11 cellular contexts compared by ENCODE assay signal in the genomic region with DNA sequence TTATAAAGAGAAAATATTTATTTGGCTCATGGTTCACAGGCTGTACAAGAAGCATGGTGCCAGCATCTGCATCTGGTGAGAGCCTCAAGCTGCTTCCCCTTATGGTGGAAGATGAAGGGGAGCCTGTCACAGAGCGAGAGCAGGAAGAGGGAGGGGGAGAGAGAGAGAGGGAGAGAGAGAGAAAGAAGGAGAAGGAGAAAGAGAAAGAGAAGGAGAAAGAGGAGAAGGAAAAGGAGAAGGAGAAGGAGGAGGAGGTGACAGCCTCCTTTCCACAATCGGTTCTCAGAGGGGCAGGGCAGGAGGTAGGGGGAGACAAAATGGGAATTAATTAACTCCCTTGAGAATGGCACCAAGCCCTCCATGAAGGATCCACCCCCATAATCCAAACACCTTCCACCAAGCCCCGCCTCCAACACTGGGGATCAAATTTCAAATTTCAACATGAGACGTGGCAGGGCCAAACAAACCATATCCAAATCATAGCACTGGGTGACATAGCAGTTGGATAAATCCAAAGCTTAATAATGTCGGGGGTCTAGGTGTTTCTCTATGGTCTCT.
"Had no signal": no experiment of that assay in that cellular context is flagged by ENCODE, and none has a peak within 500 bp of the region (broad histone marks: within the 10 kb centered on the region; RNA-seq: fewer than 3 reads in every experiment).

No MANE protein-coding gene starts in this region.

- H3K27ac ChIP-seq: lower lobe of right lung, tibial nerve, vagina had no signal

- ATAC-seq: activated CD4-positive, CD25-positive, alpha-beta regulatory T cell treated with anti-CD3 and anti-CD28 coated beads, Interleukin-2, amount 50 U/mL, for 24 hours; lower lobe of right lung; stimulated activated effector memory CD8-positive, alpha-beta T cell treated with anti-CD3 and anti-CD28 coated beads, Interleukin-12 subunit alpha, Interleukin-12 subunit beta, amount 100 ng/mL, for 72 hours had no signal

- H3K4me3 ChIP-seq: lower lobe of right lung, tibial nerve, vagina had no signal

- H3K36me3 ChIP-seq: lower lobe of right lung, tibial nerve, vagina had no signal

- H3K4me1 ChIP-seq: lower lobe of right lung, tibial nerve, vagina had no signal

- H3K9me3 ChIP-seq: lower lobe of right lung, tibial nerve, vagina had no signal

- DNase-seq: activated gamma-delta T cell; activated naive CD8-positive, alpha-beta T cell treated with anti-CD3 and anti-CD28 coated beads for 36 hours; endodermal cell; erythroblast; lower lobe of right lung; naive B cell; small intestine had no signal

- H3K27me3 ChIP-seq: tibial nerve, vagina had no signal
